ENCODE assay signal across 14 cellular contexts in the genomic region with DNA sequence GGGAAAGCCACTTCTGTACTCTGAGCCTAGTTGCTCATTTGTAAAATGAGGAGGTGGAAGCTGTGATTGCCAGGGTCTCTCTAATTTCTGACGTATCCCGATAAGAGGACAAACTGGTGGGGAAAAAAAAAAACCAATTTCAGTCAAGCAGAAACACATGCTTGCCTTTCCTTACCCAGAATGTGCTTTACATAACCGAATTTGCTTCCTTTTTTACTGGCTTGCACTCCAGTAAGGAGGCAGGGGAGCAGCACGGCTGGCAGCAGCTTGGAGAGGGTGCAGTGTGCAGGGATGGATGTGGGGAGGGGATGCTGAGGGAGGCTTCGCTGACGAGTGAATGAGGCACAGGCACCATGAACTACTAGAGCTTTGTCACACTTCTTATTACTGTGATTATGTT.
"Had no signal": no experiment of that assay in that cellular context is flagged by ENCODE, and none has a peak within 500 bp of the region (broad histone marks: within the 10 kb centered on the region; RNA-seq: fewer than 3 reads in every experiment).

No MANE protein-coding gene starts in this region.

- H3K27ac ChIP-seq: body of pancreas, suprapubic skin had no signal

- H3K36me3 Mint-ChIP-seq: memory B cell had no signal

- H3K4me1 Mint-ChIP-seq: nephron had no signal

- ATAC-seq: body of pancreas; stimulated activated naive CD8-positive, alpha-beta T cell treated with anti-CD3 and anti-CD28 coated beads, Interleukin-15, Interleukin-2, amounts not matched to agents 100 U/mL and 50 U/mL, for 24 hours had no signal

- H3K9me3 ChIP-seq: body of pancreas, suprapubic skin had no signal

- DNase-seq: activated CD4-positive, alpha-beta T cell treated with anti-CD3 and anti-CD28 coated beads, Interleukin-2, amount 50 U/mL, for 1 hour; activated naive CD4-positive, alpha-beta T cell treated with anti-CD3 and anti-CD28 coated beads, Interleukin-2, amount 50 U/mL, for 16 hours; activated T-cell treated with anti-CD3 and anti-CD28 coated beads for 4 hours; amniotic stem cell; stimulated activated CD4-positive, alpha-beta T cell treated with anti-CD3 and anti-CD28 coated beads, Interleukin-4, amount 100 ng/mL, for 1 hour; stimulated activated CD8-positive, alpha-beta memory T cell treated with anti-CD3 and anti-CD28 coated beads, Interleukin-4, amount 100 ng/mL, for 48 hours; stimulated activated naive CD8-positive, alpha-beta T cell treated with anti-CD3 and anti-CD28 coated beads, Interleukin-15, Interleukin-2, amounts not matched to agents 100 U/mL and 50 U/mL, for 24 hours; T-helper 2 cell had no signal

- H3K4me3 ChIP-seq: body of pancreas, suprapubic skin had no signal

- H3K27ac Mint-ChIP-seq: activated T-helper 2 cell treated with anti-CD3 and anti-CD28 coated beads, Interferon-gamma antibody, Interleukin-2, Interleukin-4, amounts not matched to agents 10 μg/mL and 5 μg/mL and 100 μg/mL, durations not matched to agents 14 hours and 24 hours and 36 hours; dendritic cell treated with granulocyte-macrophage colony-stimulating factor and Interleukin-4, amounts not matched to agents 40 ng/mL and 50 ng/mL, for 4 days; memory B cell; nephron had no signal

- H3K27me3 ChIP-seq: body of pancreas, suprapubic skin had no signal

- H3K4me3 Mint-ChIP-seq: dendritic cell treated with granulocyte-macrophage colony-stimulating factor and Interleukin-4, amounts not matched to agents 40 ng/mL and 50 ng/mL, for 4 days; memory B cell; nephron had no signal

- H3K36me3 ChIP-seq: suprapubic skin had no signal
